In the genomic region with DNA sequence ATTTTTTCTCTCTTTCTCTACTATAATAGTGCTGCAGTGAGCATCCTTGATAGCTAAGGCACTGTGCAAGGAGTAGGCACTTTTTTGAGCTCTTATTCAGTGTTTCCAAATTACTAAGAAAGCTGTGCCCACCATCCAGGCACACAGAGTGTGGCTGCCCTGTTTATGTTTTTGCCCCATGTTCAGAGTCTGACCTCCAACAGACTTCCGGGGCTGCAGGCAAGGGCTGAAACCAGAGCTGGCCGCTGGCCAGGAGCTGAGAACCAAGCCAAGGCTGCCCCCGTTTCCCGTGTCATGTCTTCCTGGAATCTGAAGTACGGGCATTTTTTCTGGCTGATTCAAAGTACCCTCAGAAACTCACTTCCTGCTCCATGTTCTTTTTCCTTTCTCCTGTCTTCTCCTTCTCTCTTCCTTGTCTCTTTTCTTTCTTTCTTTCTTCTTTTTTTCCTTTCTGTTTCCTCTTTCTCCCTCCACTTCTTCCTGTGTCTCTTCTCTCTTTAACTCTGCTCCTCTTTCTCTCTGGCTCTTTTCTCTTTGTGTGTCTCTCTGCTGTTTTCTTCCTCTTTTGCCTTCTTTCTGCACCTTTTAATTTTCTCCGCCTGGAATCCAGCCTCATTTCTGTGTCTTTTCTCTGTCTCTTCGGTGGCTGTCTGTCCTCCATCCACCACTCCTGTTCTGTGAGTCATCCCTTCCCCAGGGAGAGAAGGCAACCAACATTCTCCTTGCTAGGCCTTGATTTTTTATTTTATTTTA, we compare ENCODE assay signal across 8 cellular contexts. TPM values are rescaled to one million over a fixed set of nuclear protein-coding genes. Genes with fewer than 3 reads are reported as not detected.
DNase-seq lines count a peak whose midpoint lies in the region; ATAC-seq, FAIRE-seq and TF ChIP-seq lines count a peak whose summit lies in the region.

No MANE protein-coding gene starts in this region.

- no peaks in the 10 kb centered on the region for H3K79me1 ChIP-seq in H1 (ENCODE audit: low read depth, low read length)

- H3K79me2 ChIP-seq in SU-DHL-6 (ENCODE audit: insufficient read depth, low read length) (no peaks in the 10 kb centered on the region), H1 (ENCODE audit: control insufficient read depth in 1 of 2, insufficient read depth in 2 of 2, low read length in 2 of 2) (no peaks in the 10 kb centered on the region)

- no peak overlapping the region for H3K4me3 Mint-ChIP-seq in CD4-positive, alpha-beta T cell

- no peaks in the 10 kb centered on the region for H3K36me3 Mint-ChIP-seq in CD4-positive, alpha-beta T cell (ENCODE audit: low read depth)

- no peaks in the 10 kb centered on the region for H3K27me3 ChIP-seq in CD4-positive, alpha-beta T cell (ENCODE audit: control insufficient read depth, insufficient read depth, low read length)
- no peaks in the 10 kb centered on the region for H3K27me3 ChIP-seq in SU-DHL-6 (ENCODE audit: low read length)
- no peaks in the 10 kb centered on the region for H3K27me3 ChIP-seq in H1 (replicated peaks in 1 of 4; ENCODE audit: control insufficient read depth in 3 of 4, extremely low read depth in 1 of 4, insufficient read depth in 3 of 4, low read length in 3 of 4)
- H3K27me3 ChIP-seq in mucosa of rectum (ENCODE audit: control insufficient read depth in 2 of 2, insufficient read depth in 2 of 2, low read length in 2 of 2) = no peaks in the 10 kb centered on the region
- no peaks in the 10 kb centered on the region for H3K27me3 ChIP-seq in tibial artery

- no peaks in the 10 kb centered on the region for H3K23me2 ChIP-seq in H1 (ENCODE audit: low read depth, low read length)

- H3K4me2 ChIP-seq in SU-DHL-6 (ENCODE audit: low read depth, low read length, poor library complexity, severe bottlenecking) = no peak overlapping the region
- H3K4me2 ChIP-seq in H1 (ENCODE audit: insufficient read depth in 1 of 2, low read depth in 2 of 2, low read length in 2 of 2) = no peak overlapping the region

- H3F3A ChIP-seq in SU-DHL-6 (ENCODE audit: insufficient read depth) = no peaks in the 10 kb centered on the region

- TF ChIP-seq POLR2A in H1 (IDR thresholded peaks at IDR 0.05; ENCODE audit: control extremely low read depth in 1 of 2, low read depth in 2 of 2, low read length in 2 of 2) = no peak

- no peaks in the 10 kb centered on the region for H3K9me2 ChIP-seq in SU-DHL-6 (replicated peaks; ENCODE audit: insufficient read depth, low read length)

- H3K9ac ChIP-seq in SU-DHL-6 (ENCODE audit: low read length) (no peak overlapping the region), H1 (replicated peaks in 1 of 4; ENCODE audit: extremely low read depth in 1 of 4, low read depth in 3 of 4, low read length in 3 of 4) (no peak overlapping the region), mucosa of rectum (ENCODE audit: low read depth in 1 of 2, low read length in 2 of 2) (peak overlapping the region; percentile 47 to 52)

- DNase-seq in CD4-positive, alpha-beta T cell = no peak
- DNase-seq in HuH-7.5 (ENCODE audit: low spot score) = peak; percentile 49
- no peak for DNase-seq in H1 (ENCODE audit: low read depth in 1 of 2, low spot score in 2 of 2)
- DNase-seq in tibial artery = peak; percentile 62 to 79

- FAIRE-seq in H1 (lab: Jason Lieb, UNC) = no peak

- H3K23ac ChIP-seq in H1 (ENCODE audit: insufficient read length) = no peak overlapping the region

- WGBS in H1 (ENCODE audit: extremely low coverage in 1 of 2, insufficient coverage in 1 of 2, insufficient read length in 1 of 2, insufficient replicate concordance in 2 of 2, low coverage in 1 of 2, low lambda C conversion rate in 2 of 2, missing lambda C conversion rate in 1 of 2), 2 experiments = 90% methylated on average over 7 of the region's 7 CpGs; no CpG with 5 or more reads in 1 of the 2 experiments

- no peak overlapping the region for H4K5ac ChIP-seq in H1 (ENCODE audit: insufficient read length, low read depth, low read length)

- H4K20me1 ChIP-seq in SU-DHL-6 (ENCODE audit: low read depth, low read length) (no peaks in the 10 kb centered on the region), H1 (replicated peaks in 1 of 2; ENCODE audit: control insufficient read depth in 1 of 2, insufficient read depth in 2 of 2, low read length in 2 of 2) (no peaks in the 10 kb centered on the region)

- H2BK15ac ChIP-seq in H1 (ENCODE audit: low read length) = 0 out of 2 replicates have a peak overlapping the region, but pooled peaks have one; percentile 46

- H3K27ac Mint-ChIP-seq in CD4-positive, alpha-beta T cell = peak overlapping the region; percentile 6

- H3K27ac ChIP-seq in CD4-positive, alpha-beta T cell (ENCODE audit: low read depth, low read length) = no peak overlapping the region
- H3K27ac ChIP-seq in SU-DHL-6 (ENCODE audit: low read depth, low read length) = no peak overlapping the region
- no peak overlapping the region for H3K27ac ChIP-seq in H1 (ENCODE audit: low read depth, low read length)
- peak overlapping the region; percentile 70 to 81 for H3K27ac ChIP-seq in mucosa of rectum (ENCODE audit: low read depth in 2 of 2, low read length in 2 of 2)
- H3K27ac ChIP-seq in tibial artery = peak overlapping the region; percentile 72 to 84

- H3K4me1 Mint-ChIP-seq in CD4-positive, alpha-beta T cell (ENCODE audit: low read depth) = peaks cover 13% of the 10 kb centered on the region

- no peak overlapping the region; the same call in 1 of the 2 replicates for H4K8ac ChIP-seq in H1 (ENCODE audit: extremely low read depth, insufficient read depth, low read length)

- CTCF ChIA-PET in CD4-positive, alpha-beta T cell (lab: Charles Lee) = no interaction called here
- CTCF ChIA-PET in H1 (lab: Charles Lee; ENCODE audit: partially characterized antibody) = interaction anchor here (0.6 to 2.1 kb wide), 6 partner anchors 9 to 399 kb away, joined by 3 to 5 read pairs (median 3); no protein-coding TSS in a partner anchor

- no peak for ATAC-seq in CD4-positive, alpha-beta T cell (ENCODE audit: poor library complexity)
- ATAC-seq in GM18868 (IDR thresholded peaks at IDR 0.05; ENCODE audit: unreplicated experiment) (peak; percentile 75), HG03045 (IDR thresholded peaks at IDR 0.05; ENCODE audit: unreplicated experiment) (no peak)

- no peak overlapping the region for H3K14ac ChIP-seq in H1 (ENCODE audit: insufficient read length)

- H3K56ac ChIP-seq in H1 (replicated peaks; ENCODE audit: insufficient read length, low read depth, low read length) = no peak overlapping the region

- POLR2A ChIA-PET in CD4-positive, alpha-beta T cell (lab: Charles Lee) = no interaction called here
- POLR2A ChIA-PET in H1 (lab: Charles Lee; ENCODE audit: partially characterized antibody) = interaction anchor here (2.2 kb wide), 1 partner anchor 18 kb away, joined by 6 read pairs; no protein-coding TSS in a partner anchor

- TF ChIP-seq CTCF in CD4-positive, alpha-beta T cell (IDR thresholded peaks at IDR 0.05) = no peak
- no peak for TF ChIP-seq CTCF in SU-DHL-6 (IDR thresholded peaks at IDR 0.05; ENCODE audit: insufficient read depth, low read length, poor library complexity, severe bottlenecking)
- no peak for TF ChIP-seq CTCF in H1 (IDR thresholded peaks at IDR 0.05; ENCODE audit: control extremely low read depth in 1 of 3, insufficient read depth in 1 of 3, low read depth in 1 of 3, low read length in 3 of 3)
- no peak for TF ChIP-seq CTCF in tibial artery (IDR thresholded peaks at IDR 0.05)

- no peak overlapping the region for H4K91ac ChIP-seq in H1 (replicated peaks; ENCODE audit: insufficient read length, low read length)

- H3K4ac ChIP-seq in H1 (replicated peaks; ENCODE audit: insufficient read length, low read depth, low read length) = no peak overlapping the region

- H3K36me3 ChIP-seq in SU-DHL-6 (ENCODE audit: low read length) (no peaks in the 10 kb centered on the region), H1 (ENCODE audit: control insufficient read depth in 2 of 4, insufficient read depth in 4 of 4, low read length in 3 of 4) (no peaks in the 10 kb centered on the region), mucosa of rectum (ENCODE audit: control insufficient read depth in 2 of 2, insufficient read depth in 2 of 2, low read length in 2 of 2) (no peaks in the 10 kb centered on the region), tibial artery (no peaks in the 10 kb centered on the region)

- no peaks in the 10 kb centered on the region for H3K27me3 Mint-ChIP-seq in CD4-positive, alpha-beta T cell

- TF ChIP-seq RAD21 in H1 (IDR thresholded peaks at IDR 0.05 in 1 of 2, conservative IDR thresholded peaks at IDR 0.05 in 1 of 2; ENCODE audit: low read depth in 2 of 2, low read length in 2 of 2) = no peak

- H2BK120ac ChIP-seq in H1 (replicated peaks; ENCODE audit: low read depth, low read length) = no peak overlapping the region

- H2AFZ ChIP-seq in SU-DHL-6 (ENCODE audit: low read depth, low read length, severe bottlenecking) = peak overlapping the region; percentile 14
- H2AFZ ChIP-seq in H1 (ENCODE audit: low read length) = 0 out of 2 replicates have a peak overlapping the region, but pooled peaks have one; percentile 8

- no peak for TF ChIP-seq EP300 in H1 (IDR thresholded peaks at IDR 0.05; ENCODE audit: borderline replicate concordance in 1 of 2, low read depth in 2 of 2, low read length in 2 of 2)

- H3K4me3 ChIP-seq in SU-DHL-6 (ENCODE audit: insufficient read depth, low read length, poor library complexity, severe bottlenecking) (no peak overlapping the region), H1 (ENCODE audit: extremely low read depth in 1 of 4, insufficient read depth in 2 of 4, low read depth in 3 of 4, low read length in 4 of 4) (no peak overlapping the region), mucosa of rectum (ENCODE audit: low read length in 2 of 2) (peak overlapping the region; percentile 36 to 55), tibial artery (peak overlapping the region; percentile 24 to 37)

- H2AK5ac ChIP-seq in H1 (ENCODE audit: low read depth, low read length) = no peak overlapping the region

- intact Hi-C loops in CD4-positive, alpha-beta T cell (cut with DNase I, micrococcal nuclease) = no loop called here
- intact Hi-C loops in tibial artery (cut with DNase I; ENCODE audit: low total_unique reads) = no loop called here

- H3K9me3 ChIP-seq in CD4-positive, alpha-beta T cell (ENCODE audit: control insufficient read depth, low read length) = no peaks in the 10 kb centered on the region
- H3K9me3 ChIP-seq in SU-DHL-6 (ENCODE audit: insufficient read depth, low read length) = no peaks in the 10 kb centered on the region
- H3K9me3 ChIP-seq in H1 (ENCODE audit: insufficient read depth in 2 of 2, low read depth in 1 of 2, low read length in 1 of 2) = no peaks in the 10 kb centered on the region
- no peaks in the 10 kb centered on the region for H3K9me3 ChIP-seq in mucosa of rectum (ENCODE audit: control insufficient read depth in 2 of 2, low read length in 2 of 2)
- no peaks in the 10 kb centered on the region for H3K9me3 ChIP-seq in tibial artery

- H3K18ac ChIP-seq in H1 (ENCODE audit: extremely low read depth, low read length) = no peak overlapping the region; the same call in 1 of the 2 replicates

- no peak overlapping the region for H2BK20ac ChIP-seq in H1 (ENCODE audit: low read length)

- H2BK12ac ChIP-seq in H1 (ENCODE audit: low read depth, low read length) = no peak overlapping the region

- H2BK5ac ChIP-seq in H1 (ENCODE audit: low read depth, low read length) = no peak overlapping the region

- peaks cover 0 to 7% (median 3%) of the 10 kb centered on the region in 4 experiments; a peak in 3 of 7 replicates for H3K4me1 ChIP-seq in H1 (replicated peaks in 1 of 4; ENCODE audit: control insufficient read depth in 3 of 4, insufficient read depth in 4 of 4, low read length in 3 of 4)
- peaks cover 35 to 52% of the 10 kb centered on the region in 2 donors for H3K4me1 ChIP-seq in mucosa of rectum (ENCODE audit: control insufficient read depth in 2 of 2, insufficient read depth in 2 of 2, low read length in 2 of 2)
- peaks cover 0 to 34% (median 14%) of the 10 kb centered on the region in 4 donors for H3K4me1 ChIP-seq in tibial artery

- H3K9me3 Mint-ChIP-seq in CD4-positive, alpha-beta T cell = no peaks in the 10 kb centered on the region

RNA-seq across cellular contexts. Expression of gene KCTD14, which starts 17.0 kb away (rescaled TPM):
- under 1 TPM in 1 of 2 experiments, not detected in 1; 0.34 TPM for total RNA-seq in CD4-positive, alpha-beta T cell
- 21.6 and 22.7 TPM in 2 replicates for total RNA-seq in H1 (2021; fragmentation: NEBNext Ultra II Directional; extraction: Animal tissue kit (Norgen Biotek cat#: 25700))
- polyA plus RNA-seq in H1 (2011; rRNA removed) = 15.2 and 24.9 TPM in 2 replicates
- 17.9 TPM for polyA plus RNA-seq in H1 (2011; cell fraction: cytosol; rRNA removed)
- polyA plus RNA-seq in H1 (2011; cell fraction: nucleus; rRNA removed) = 12.9 TPM
- polyA plus RNA-seq in H1 (2012, experiment 1 of 2) = 20.3 to 23.4 TPM (median 21.1 TPM) in 4 replicates
- 17.4 TPM for polyA plus RNA-seq in H1 (2012, experiment 2 of 2)
- 18.7 TPM for polyA plus RNA-seq in H1 (2013, experiment 1 of 2)
- polyA plus RNA-seq in H1 (2013, experiment 2 of 2) = 19.4 TPM
- 22.3 and 25.4 TPM in 2 replicates for polyA minus RNA-seq in H1 (2011; rRNA and poly(A)+ RNA removed)
- 10.3 TPM for polyA minus RNA-seq in H1 (2011; cell fraction: cytosol; rRNA and poly(A)+ RNA removed)
- polyA minus RNA-seq in H1 (2011; cell fraction: nucleus; rRNA and poly(A)+ RNA removed) = 6.5 TPM

RNA-seq across cellular contexts. Expression of gene THRSP, which starts 23.6 kb away (rescaled TPM):
- total RNA-seq in CD4-positive, alpha-beta T cell = not detected
- not detected in 2 replicates for total RNA-seq in H1 (2021; fragmentation: NEBNext Ultra II Directional; extraction: Animal tissue kit (Norgen Biotek cat#: 25700))
- polyA plus RNA-seq in H1 (2011; rRNA removed) = 0.11 TPM in 1 of 2 replicates, not detected in the other
- 0.13 TPM for polyA plus RNA-seq in H1 (2011; cell fraction: cytosol; rRNA removed)
- not detected for polyA plus RNA-seq in H1 (2011; cell fraction: nucleus; rRNA removed)
- polyA plus RNA-seq in H1 (2012, experiment 1 of 2) = not detected in 4 replicates
- polyA plus RNA-seq in H1 (2012, experiment 2 of 2) = not detected
- not detected for polyA plus RNA-seq in H1 (2013, experiment 1 of 2)
- polyA plus RNA-seq in H1 (2013, experiment 2 of 2) = not detected
- 0.16 TPM in 1 of 2 replicates, not detected in the other for polyA minus RNA-seq in H1 (2011; rRNA and poly(A)+ RNA removed)
- not detected for polyA minus RNA-seq in H1 (2011; cell fraction: cytosol; rRNA and poly(A)+ RNA removed)
- polyA minus RNA-seq in H1 (2011; cell fraction: nucleus; rRNA and poly(A)+ RNA removed) = not detected

RNA-seq across cellular contexts. Expression of gene NDUFC2, which starts 39.6 kb away (rescaled TPM):
- total RNA-seq in CD4-positive, alpha-beta T cell = 10 to 100 TPM; 62.6 to 68.5 TPM
- 216 and 218 TPM in 2 replicates for total RNA-seq in H1 (2021; fragmentation: NEBNext Ultra II Directional; extraction: Animal tissue kit (Norgen Biotek cat#: 25700))
- 356 and 477 TPM in 2 replicates for polyA plus RNA-seq in H1 (2011; rRNA removed)
- 212 TPM for polyA plus RNA-seq in H1 (2011; cell fraction: cytosol; rRNA removed)
- 149 TPM for polyA plus RNA-seq in H1 (2011; cell fraction: nucleus; rRNA removed)
- 170 to 347 TPM (median 216 TPM) in 4 replicates for polyA plus RNA-seq in H1 (2012, experiment 1 of 2)
- polyA plus RNA-seq in H1 (2012, experiment 2 of 2) = 178 TPM
- 337 TPM for polyA plus RNA-seq in H1 (2013, experiment 1 of 2)
- 332 TPM for polyA plus RNA-seq in H1 (2013, experiment 2 of 2)
- 17.2 and 27.2 TPM in 2 replicates for polyA minus RNA-seq in H1 (2011; rRNA and poly(A)+ RNA removed)
- polyA minus RNA-seq in H1 (2011; cell fraction: cytosol; rRNA and poly(A)+ RNA removed) = 64.3 TPM
- 68.1 TPM for polyA minus RNA-seq in H1 (2011; cell fraction: nucleus; rRNA and poly(A)+ RNA removed)

RNA-seq across cellular contexts. Expression of gene INTS4, which starts 45.6 kb away (rescaled TPM):
- total RNA-seq in CD4-positive, alpha-beta T cell = 10 to 100 TPM; 46.5 to 49.2 TPM
- 31.3 and 33.4 TPM in 2 replicates for total RNA-seq in H1 (2021; fragmentation: NEBNext Ultra II Directional; extraction: Animal tissue kit (Norgen Biotek cat#: 25700))
- 24.7 and 27.0 TPM in 2 replicates for polyA plus RNA-seq in H1 (2011; rRNA removed)
- polyA plus RNA-seq in H1 (2011; cell fraction: cytosol; rRNA removed) = 26.3 TPM
- polyA plus RNA-seq in H1 (2011; cell fraction: nucleus; rRNA removed) = 55.3 TPM
- polyA plus RNA-seq in H1 (2012, experiment 1 of 2) = 23.7 to 28.8 TPM (median 25.0 TPM) in 4 replicates
- 5.0 TPM for polyA plus RNA-seq in H1 (2012, experiment 2 of 2)
- 21.7 TPM for polyA plus RNA-seq in H1 (2013, experiment 1 of 2)
- polyA plus RNA-seq in H1 (2013, experiment 2 of 2) = 19.7 TPM
- polyA minus RNA-seq in H1 (2011; rRNA and poly(A)+ RNA removed) = 51.1 and 53.2 TPM in 2 replicates
- 25.7 TPM for polyA minus RNA-seq in H1 (2011; cell fraction: cytosol; rRNA and poly(A)+ RNA removed)
- 62.1 TPM for polyA minus RNA-seq in H1 (2011; cell fraction: nucleus; rRNA and poly(A)+ RNA removed)

Comparison
In these comparisons a context has a peak if more than half of its experiments do, and no peak if none do; other contexts are left out.
1. DNase-seq: peak in HuH-7.5 (single experiment) and tibial artery (2 of 2); none in CD4-positive, alpha-beta T cell (0 of 10) and H1 (0 of 2).
2. H3K27ac ChIP-seq: peak in mucosa of rectum (2 of 2) and tibial artery (2 of 2); none in CD4-positive, alpha-beta T cell (single experiment), SU-DHL-6 (single experiment) and H1 (single experiment).
3. H3K4me3 ChIP-seq: peak in mucosa of rectum (2 of 2) and tibial artery (2 of 2); none in SU-DHL-6 (single experiment) and H1 (0 of 4).
4. H3K9ac ChIP-seq: peak in mucosa of rectum (2 of 2); none in SU-DHL-6 (single experiment) and H1 (0 of 4).
5. RNA of gene KCTD14, which starts 17.0 kb away (total RNA-seq): 21.6 to 22.7 TPM in H1; 0.34 TPM in CD4-positive, alpha-beta T cell; every median in the first group is over 10 times any median in the second.